In genomic region chr2:60838481-60838880, GRCh38 we compare ENCODE assay signal across 25 cellular contexts.
"Had no signal": no experiment of that assay in that cellular context is flagged by ENCODE, and none has a peak within 500 bp of the region (broad histone marks: within the 10 kb centered on the region; RNA-seq: fewer than 3 reads in every experiment).

No MANE protein-coding gene starts in this region.

- H3K4me3 Mint-ChIP-seq: activated CD4-positive, alpha-beta T cell treated with anti-CD3 and anti-CD28 coated beads, Interleukin-2, amount 10 ng/mL, durations not matched to agents 7 days and 5 days; activated CD8-positive, alpha-beta memory T cell treated with anti-CD3 and anti-CD28 coated beads, Interleukin-2, amount 10 ng/mL, durations not matched to agents 7 days and 5 days; activated CD8-positive, alpha-beta T cell treated with anti-CD3 and anti-CD28 coated beads for 36 hours; activated T-helper 1 cell treated with anti-CD3 and anti-CD28 coated beads, Interleukin-12 subunit alpha, Interleukin-12 subunit beta, Interleukin-2, Interleukin-4 antibody, amounts not matched to agents 30 ng/mL and 10 ng/mL and 1 ng/mL, durations not matched to agents 14 hours and 24 hours and 36 hours; brain; dendritic cell treated with granulocyte-macrophage colony-stimulating factor and Interleukin-4, amounts not matched to agents 40 ng/mL and 50 ng/mL, for 4 days; natural killer cell treated with Interleukin-12 subunit alpha and Interleukin-12 subunit beta and Interleukin-15 and Interleukin-18, amount 100 ng/mL, for 72 hours had no signal

- ATAC-seq: activated CD8-positive, alpha-beta memory T cell treated with anti-CD3 and anti-CD28 coated beads, Interleukin-2, amount 10 ng/mL, durations not matched to agents 7 days and 5 days; activated CD8-positive, alpha-beta T cell treated with anti-CD3 and anti-CD28 coated beads for 36 hours; activated naive CD4-positive, alpha-beta T cell treated with anti-CD3 and anti-CD28 coated beads, Interleukin-2, amount 50 U/mL, for 72 hours; esophagus mucosa; gastrocnemius medialis; left ventricle myocardium superior; natural killer cell treated with Interleukin-12 subunit alpha and Interleukin-12 subunit beta and Interleukin-15 and Interleukin-18, amount 100 ng/mL, for 72 hours; stimulated activated naive CD8-positive, alpha-beta T cell treated with anti-CD3 and anti-CD28 coated beads, Interleukin-15, Interleukin-2, amounts not matched to agents 100 U/mL and 50 U/mL, for 24 hours had no signal

- H3K4me3 ChIP-seq: gastrocnemius medialis, ovary, prostate gland, tibial artery had no signal

- DNase-seq: activated CD4-positive, alpha-beta T cell treated with anti-CD3 and anti-CD28 coated beads, Interleukin-2, amount 10 ng/mL, durations not matched to agents 7 days and 5 days; activated CD4-positive, CD25-positive, alpha-beta regulatory T cell treated with anti-CD3 and anti-CD28 coated beads, Interleukin-2, amount 50 U/mL, for 72 hours; activated CD8-positive, alpha-beta memory T cell treated with anti-CD3 and anti-CD28 coated beads, Interleukin-2, amount 10 ng/mL, durations not matched to agents 7 days and 5 days; activated CD8-positive, alpha-beta T cell treated with anti-CD3 and anti-CD28 coated beads for 36 hours; activated T-cell treated with anti-CD3 and anti-CD28 coated beads for 4 hours; aorta; effector CD4-positive, alpha-beta T cell; gastrocnemius medialis; hippocampal formation; left ventricle myocardium superior; mammary epithelial cell; midbrain; ovary; stimulated activated CD4-positive, alpha-beta T cell treated with anti-CD3 and anti-CD28 coated beads, Interleukin-4, amount 100 ng/mL, for 1 hour; stimulated activated naive CD8-positive, alpha-beta T cell treated with anti-CD3 and anti-CD28 coated beads, Interleukin-15, Interleukin-2, amounts not matched to agents 100 U/mL and 50 U/mL, for 24 hours; tibial artery had no signal

- H3K27ac Mint-ChIP-seq: activated CD4-positive, alpha-beta T cell treated with anti-CD3 and anti-CD28 coated beads, Interleukin-2, amount 10 ng/mL, durations not matched to agents 7 days and 5 days; activated CD8-positive, alpha-beta memory T cell treated with anti-CD3 and anti-CD28 coated beads, Interleukin-2, amount 10 ng/mL, durations not matched to agents 7 days and 5 days; activated CD8-positive, alpha-beta T cell treated with anti-CD3 and anti-CD28 coated beads for 36 hours; activated naive CD4-positive, alpha-beta T cell treated with anti-CD3 and anti-CD28 coated beads, Interleukin-2, amount 50 U/mL, for 72 hours; activated T-helper 1 cell treated with anti-CD3 and anti-CD28 coated beads, Interleukin-12 subunit alpha, Interleukin-12 subunit beta, Interleukin-2, Interleukin-4 antibody, amounts not matched to agents 30 ng/mL and 10 ng/mL and 1 ng/mL, durations not matched to agents 14 hours and 24 hours and 36 hours; brain; dendritic cell treated with granulocyte-macrophage colony-stimulating factor and Interleukin-4, amounts not matched to agents 40 ng/mL and 50 ng/mL, for 4 days; natural killer cell treated with Interleukin-12 subunit alpha and Interleukin-12 subunit beta and Interleukin-15 and Interleukin-18, amount 100 ng/mL, for 72 hours had no signal

- H3K27me3 Mint-ChIP-seq: activated CD8-positive, alpha-beta memory T cell treated with anti-CD3 and anti-CD28 coated beads, Interleukin-2, amount 10 ng/mL, durations not matched to agents 7 days and 5 days; activated CD8-positive, alpha-beta T cell treated with anti-CD3 and anti-CD28 coated beads for 36 hours; brain; dendritic cell treated with granulocyte-macrophage colony-stimulating factor and Interleukin-4, amounts not matched to agents 40 ng/mL and 50 ng/mL, for 4 days had no signal

- H3K36me3 Mint-ChIP-seq: activated CD8-positive, alpha-beta memory T cell treated with anti-CD3 and anti-CD28 coated beads, Interleukin-2, amount 10 ng/mL, durations not matched to agents 7 days and 5 days; brain; natural killer cell treated with Interleukin-12 subunit alpha and Interleukin-12 subunit beta and Interleukin-15 and Interleukin-18, amount 100 ng/mL, for 72 hours had no signal

- H3K27ac ChIP-seq: gastrocnemius medialis, neutrophil, ovary, prostate gland, tibial artery, VCaP had no signal

- H3K27me3 ChIP-seq: gastrocnemius medialis, neutrophil, ovary had no signal

- H3K9me3 Mint-ChIP-seq: activated CD4-positive, alpha-beta T cell treated with anti-CD3 and anti-CD28 coated beads, Interleukin-2, amount 10 ng/mL, durations not matched to agents 7 days and 5 days; activated CD8-positive, alpha-beta T cell treated with anti-CD3 and anti-CD28 coated beads for 36 hours; activated T-helper 1 cell treated with anti-CD3 and anti-CD28 coated beads, Interleukin-12 subunit alpha, Interleukin-12 subunit beta, Interleukin-2, Interleukin-4 antibody, amounts not matched to agents 30 ng/mL and 10 ng/mL and 1 ng/mL, durations not matched to agents 14 hours and 24 hours and 36 hours; natural killer cell treated with Interleukin-12 subunit alpha and Interleukin-12 subunit beta and Interleukin-15 and Interleukin-18, amount 100 ng/mL, for 72 hours had no signal

- H3K4me1 ChIP-seq: gastrocnemius medialis, prostate gland, tibial artery had no signal
